Comparison of ENCODE assay signal across 8 cellular contexts in genomic region chr22:49934891-49935557, GRCh38. TPM values are rescaled to one million over a fixed set of nuclear protein-coding genes. Genes with fewer than 3 reads are reported as not detected.
DNase-seq lines count a peak whose midpoint lies in the region; ATAC-seq and TF ChIP-seq lines count a peak whose summit lies in the region.

No MANE protein-coding gene starts in this region.

- peak; percentile 19 for ATAC-seq in activated CD8-positive, alpha-beta T cell treated with anti-CD3 and anti-CD28 coated beads, Interleukin-2, amount 10 ng/mL, durations not matched to agents 7 days and 5 days
- ATAC-seq in mucosa of descending colon: peak; percentile 60
- no peak for ATAC-seq in GM21786 (IDR thresholded peaks at IDR 0.05; ENCODE audit: unreplicated experiment)

- no peaks in the 10 kb centered on the region for H3K27me3 ChIP-seq in CD8-positive, alpha-beta memory T cell (ENCODE audit: insufficient read depth, low read length, poor library complexity, severe bottlenecking)
- peaks cover 11% of the 10 kb centered on the region for H3K27me3 ChIP-seq in endodermal cell (ENCODE audit: control insufficient read depth, insufficient read depth, low read length, poor library complexity, severe bottlenecking)

- peaks cover 33% of the 10 kb centered on the region for H3K4me1 ChIP-seq in CD8-positive, alpha-beta memory T cell (ENCODE audit: insufficient read depth, low read length)
- H3K4me1 ChIP-seq in endodermal cell (ENCODE audit: control insufficient read depth, insufficient read depth, low read length) (no peaks in the 10 kb centered on the region), mucosa of descending colon (ENCODE audit: low read depth) (peaks cover 42% of the 10 kb centered on the region)

- CTCF ChIA-PET in CD8-positive, alpha-beta memory T cell (lab: Charles Lee): interaction anchor here (1.1 kb wide), 1 partner anchor 93 kb away, joined by 3 read pairs; no protein-coding TSS in a partner anchor
- CTCF ChIA-PET in activated CD8-positive, alpha-beta T cell treated with anti-CD3 and anti-CD28 coated beads, Interleukin-2, amount 10 ng/mL, durations not matched to agents 7 days and 5 days (lab: Charles Lee): no interaction called here

- H3K4me3 ChIP-seq in CD8-positive, alpha-beta memory T cell (ENCODE audit: low read length): no peak overlapping the region
- H3K4me3 ChIP-seq in NB4 (ENCODE audit: low read depth, low read length): no peak overlapping the region
- H3K4me3 ChIP-seq in endodermal cell (ENCODE audit: low read length): no peak overlapping the region
- H3K4me3 ChIP-seq in mucosa of descending colon: no peak overlapping the region

- H3K27ac ChIP-seq in CD8-positive, alpha-beta memory T cell (ENCODE audit: low read depth, low read length): peak overlapping the region; percentile 64
- H3K27ac ChIP-seq in endodermal cell (ENCODE audit: low read depth, low read length): no peak overlapping the region

- no peaks in the 10 kb centered on the region for H3K27me3 Mint-ChIP-seq in CD8-positive, alpha-beta memory T cell
- no peaks in the 10 kb centered on the region for H3K27me3 Mint-ChIP-seq in activated CD8-positive, alpha-beta T cell treated with anti-CD3 and anti-CD28 coated beads, Interleukin-2, amount 10 ng/mL, durations not matched to agents 7 days and 5 days (ENCODE audit: low read depth)
- peaks cover 13% of the 10 kb centered on the region for H3K27me3 Mint-ChIP-seq in endodermal cell (ENCODE audit: insufficient read depth)

- no peaks in the 10 kb centered on the region for H3K9me3 Mint-ChIP-seq in CD8-positive, alpha-beta memory T cell
- no peaks in the 10 kb centered on the region for H3K9me3 Mint-ChIP-seq in activated CD8-positive, alpha-beta T cell treated with anti-CD3 and anti-CD28 coated beads, Interleukin-2, amount 10 ng/mL, durations not matched to agents 7 days and 5 days (ENCODE audit: insufficient read depth)
- peaks cover 2% of the 10 kb centered on the region for H3K9me3 Mint-ChIP-seq in endodermal cell

- H3K36me3 ChIP-seq in CD8-positive, alpha-beta memory T cell (ENCODE audit: insufficient read depth, low read length): no peaks in the 10 kb centered on the region
- H3K36me3 ChIP-seq in endodermal cell (ENCODE audit: control insufficient read depth, insufficient read depth, low read length) (no peaks in the 10 kb centered on the region), mucosa of descending colon (ENCODE audit: low read depth) (no peaks in the 10 kb centered on the region)

- H3K4me3 Mint-ChIP-seq in CD8-positive, alpha-beta memory T cell: peak overlapping the region in 3 of 7 donors; percentile 15 to 68 (median 52)
- peak overlapping the region; percentile 56 for H3K4me3 Mint-ChIP-seq in activated CD8-positive, alpha-beta T cell treated with anti-CD3 and anti-CD28 coated beads, Interleukin-2, amount 10 ng/mL, durations not matched to agents 7 days and 5 days
- H3K4me3 Mint-ChIP-seq in endodermal cell: peak overlapping the region; percentile 22

- WGBS in endodermal cell (ENCODE audit: insufficient coverage in 1 of 2, insufficient read length in 1 of 2), 2 experiments: 29 to 46% methylated on average over 4 to 39 of the region's 56 CpGs

- H3K36me3 Mint-ChIP-seq in CD8-positive, alpha-beta memory T cell: no peaks in the 10 kb centered on the region
- H3K36me3 Mint-ChIP-seq in activated CD8-positive, alpha-beta T cell treated with anti-CD3 and anti-CD28 coated beads, Interleukin-2, amount 10 ng/mL, durations not matched to agents 7 days and 5 days (ENCODE audit: low read depth): peaks cover 2% of the 10 kb centered on the region
- no peaks in the 10 kb centered on the region for H3K36me3 Mint-ChIP-seq in endodermal cell (ENCODE audit: low read depth)

- intact Hi-C loops in mucosa of descending colon (cut with DNase I, micrococcal nuclease): no loop called here

- H3K4me1 Mint-ChIP-seq in CD8-positive, alpha-beta memory T cell: peaks cover 13 to 35% (median 18%) of the 10 kb centered on the region in 3 donors
- H3K4me1 Mint-ChIP-seq in activated CD8-positive, alpha-beta T cell treated with anti-CD3 and anti-CD28 coated beads, Interleukin-2, amount 10 ng/mL, durations not matched to agents 7 days and 5 days (ENCODE audit: low read depth): peaks cover 33% of the 10 kb centered on the region
- H3K4me1 Mint-ChIP-seq in endodermal cell: no peaks in the 10 kb centered on the region

- H3K9me3 ChIP-seq in CD8-positive, alpha-beta memory T cell (ENCODE audit: low read length): no peaks in the 10 kb centered on the region
- H3K9me3 ChIP-seq in endodermal cell (ENCODE audit: control insufficient read depth, low read length) (no peaks in the 10 kb centered on the region), mucosa of descending colon (no peaks in the 10 kb centered on the region)

- POLR2A ChIA-PET in CD8-positive, alpha-beta memory T cell (lab: Charles Lee): no interaction called here
- POLR2A ChIA-PET in activated CD8-positive, alpha-beta T cell treated with anti-CD3 and anti-CD28 coated beads, Interleukin-2, amount 10 ng/mL, durations not matched to agents 7 days and 5 days (lab: Charles Lee): interaction anchor here (1.1 kb wide), 1 partner anchor 9 kb away, joined by 4 read pairs; no protein-coding TSS in a partner anchor

- H3K9ac ChIP-seq in endodermal cell (ENCODE audit: extremely low read depth, low read length, poor library complexity, severe bottlenecking): no peak overlapping the region

- TF ChIP-seq POLR2A in NB4 (IDR thresholded peaks at IDR 0.05; ENCODE audit: extremely low read depth, insufficient read length): no peak

- TF ChIP-seq CTCF in NB4 (IDR thresholded peaks at IDR 0.05; ENCODE audit: low read depth, low read length) (no peak), endodermal cell (conservative IDR thresholded peaks at IDR 0.05) (no peak), mucosa of descending colon (IDR thresholded peaks at IDR 0.05) (no peak)

- H3K27ac Mint-ChIP-seq in CD8-positive, alpha-beta memory T cell: peak overlapping the region in 3 of 8 donors; percentile 17 to 46 (median 33)
- no peak overlapping the region for H3K27ac Mint-ChIP-seq in activated CD8-positive, alpha-beta T cell treated with anti-CD3 and anti-CD28 coated beads, Interleukin-2, amount 10 ng/mL, durations not matched to agents 7 days and 5 days
- H3K27ac Mint-ChIP-seq in endodermal cell: no peak overlapping the region

- peak; percentile 69 to 87 (median 80) for DNase-seq in CD8-positive, alpha-beta memory T cell
- DNase-seq in NB4 (ENCODE audit: low read depth) (peak; percentile 66), endodermal cell (peak; percentile 80), mucosa of descending colon (peak; percentile 89 to 95 (median 92)), AML-193 (lab: John Stamatoyannopoulos, UW) (no peak)
- DNase-seq in activated CD8-positive, alpha-beta T cell treated with anti-CD3 and anti-CD28 coated beads, Interleukin-2, amount 10 ng/mL, durations not matched to agents 7 days and 5 days: peak; percentile 92
- DNase-seq in stimulated activated CD8-positive, alpha-beta memory T cell treated with anti-CD3 and anti-CD28 coated beads, Interleukin-7, amount 100 ng/mL, for 48 hours (ENCODE audit: extremely low read depth in 1 of 2, low read depth in 1 of 2): peak; percentile 84 to 86

RNA-seq across cellular contexts. Expression of gene CRELD2, which starts 16.6 kb away (rescaled TPM):
- 10 to 100 TPM; 49.4 to 50.7 TPM for total RNA-seq in CD8-positive, alpha-beta memory T cell
- polyA plus RNA-seq in CD8-positive, alpha-beta memory T cell: 53.2 TPM
- 10 to 100 TPM; 58.0 to 58.1 TPM for total RNA-seq in activated CD8-positive, alpha-beta T cell treated with anti-CD3 and anti-CD28 coated beads, Interleukin-2, amount 10 ng/mL, durations not matched to agents 7 days and 5 days
- total RNA-seq in endodermal cell (10 to 100 TPM; 39.8 to 62.9 TPM), mucosa of descending colon (10 to 100 TPM; 27.6 to 57.6 (median 32.2) TPM)
- 27.1 TPM for polyA plus RNA-seq in endodermal cell (2013, experiment 1 of 2)
- polyA plus RNA-seq in endodermal cell (2013, experiment 2 of 2): 27.4 TPM

RNA-seq across cellular contexts. Expression of gene ALG12, which starts 16.8 kb away (rescaled TPM):
- 10 to 100 TPM; 21.0 TPM for total RNA-seq in CD8-positive, alpha-beta memory T cell
- polyA plus RNA-seq in CD8-positive, alpha-beta memory T cell: 21.8 TPM
- 10 to 100 TPM; 16.3 to 17.4 TPM for total RNA-seq in activated CD8-positive, alpha-beta T cell treated with anti-CD3 and anti-CD28 coated beads, Interleukin-2, amount 10 ng/mL, durations not matched to agents 7 days and 5 days
- total RNA-seq in endodermal cell (10 to 100 TPM; 19.7 to 26.2 TPM), mucosa of descending colon (10 to 100 TPM; 21.7 to 28.7 (median 25.5) TPM)
- 16.2 TPM for polyA plus RNA-seq in endodermal cell (2013, experiment 1 of 2)
- polyA plus RNA-seq in endodermal cell (2013, experiment 2 of 2): 12.6 TPM

RNA-seq across cellular contexts. Expression of gene PIM3, which starts 25.5 kb away (rescaled TPM):
- 100 to 1,000 TPM; 202 to 227 TPM for total RNA-seq in CD8-positive, alpha-beta memory T cell
- 39.3 TPM for polyA plus RNA-seq in CD8-positive, alpha-beta memory T cell
- 10 to 100 TPM; 45.1 to 45.7 TPM for total RNA-seq in activated CD8-positive, alpha-beta T cell treated with anti-CD3 and anti-CD28 coated beads, Interleukin-2, amount 10 ng/mL, durations not matched to agents 7 days and 5 days
- total RNA-seq in endodermal cell (10 to 100 TPM; 31.5 to 36.6 TPM), mucosa of descending colon (100 to 1,000 TPM in 1 of 3 donors, 10 to 100 TPM in 2; 56.4 to 106 (median 58.7) TPM)
- polyA plus RNA-seq in endodermal cell (2013, experiment 1 of 2): 21.6 TPM
- 19.6 TPM for polyA plus RNA-seq in endodermal cell (2013, experiment 2 of 2)

Comparison
In these comparisons a context has a peak if more than half of its experiments do, and no peak if none do; other contexts are left out.
1. DNase-seq: peak in CD8-positive, alpha-beta memory T cell (5 of 5), NB4 (single experiment), activated CD8-positive, alpha-beta T cell treated with anti-CD3 and anti-CD28 coated beads, Interleukin-2, amount 10 ng/mL, durations not matched to agents 7 days and 5 days (single experiment), endodermal cell (single experiment), mucosa of descending colon (3 of 3) and stimulated activated CD8-positive, alpha-beta memory T cell treated with anti-CD3 and anti-CD28 coated beads, Interleukin-7, amount 100 ng/mL, for 48 hours (2 of 2); none in AML-193 (0 of 2).